ENCODE assay signal across 1 cellular context in the genomic region with DNA sequence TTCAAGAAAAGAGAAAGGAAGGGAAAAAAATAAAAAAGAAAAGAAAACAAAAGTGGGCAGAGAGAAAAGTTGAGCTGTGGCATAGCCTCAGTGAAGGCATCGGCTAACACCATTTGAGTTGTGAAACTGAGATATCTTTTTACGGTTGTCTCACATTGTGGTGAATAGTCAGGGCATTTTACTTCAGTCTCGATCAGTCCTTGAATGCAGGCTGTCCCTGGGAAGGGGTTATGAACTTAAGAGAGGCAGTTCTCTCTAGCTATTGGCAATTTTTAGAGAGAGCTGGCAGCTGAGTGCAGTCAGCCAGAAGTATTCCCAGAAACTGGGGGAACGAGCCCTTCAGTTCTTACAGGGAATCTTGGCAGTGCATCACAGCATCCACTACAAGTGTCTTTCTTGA.
TF ChIP-seq lines count a peak whose summit lies in the region.

No MANE protein-coding gene starts in this region.

TF ChIP-seq in SK-N-SH treated with all-trans-retinoic acid at 6 μM for 48 hours, 23 proteins besides CTCF, POLR2A, EP300 and RAD21 (continued from another document):
- TF ChIP-seq, protein P1, sequence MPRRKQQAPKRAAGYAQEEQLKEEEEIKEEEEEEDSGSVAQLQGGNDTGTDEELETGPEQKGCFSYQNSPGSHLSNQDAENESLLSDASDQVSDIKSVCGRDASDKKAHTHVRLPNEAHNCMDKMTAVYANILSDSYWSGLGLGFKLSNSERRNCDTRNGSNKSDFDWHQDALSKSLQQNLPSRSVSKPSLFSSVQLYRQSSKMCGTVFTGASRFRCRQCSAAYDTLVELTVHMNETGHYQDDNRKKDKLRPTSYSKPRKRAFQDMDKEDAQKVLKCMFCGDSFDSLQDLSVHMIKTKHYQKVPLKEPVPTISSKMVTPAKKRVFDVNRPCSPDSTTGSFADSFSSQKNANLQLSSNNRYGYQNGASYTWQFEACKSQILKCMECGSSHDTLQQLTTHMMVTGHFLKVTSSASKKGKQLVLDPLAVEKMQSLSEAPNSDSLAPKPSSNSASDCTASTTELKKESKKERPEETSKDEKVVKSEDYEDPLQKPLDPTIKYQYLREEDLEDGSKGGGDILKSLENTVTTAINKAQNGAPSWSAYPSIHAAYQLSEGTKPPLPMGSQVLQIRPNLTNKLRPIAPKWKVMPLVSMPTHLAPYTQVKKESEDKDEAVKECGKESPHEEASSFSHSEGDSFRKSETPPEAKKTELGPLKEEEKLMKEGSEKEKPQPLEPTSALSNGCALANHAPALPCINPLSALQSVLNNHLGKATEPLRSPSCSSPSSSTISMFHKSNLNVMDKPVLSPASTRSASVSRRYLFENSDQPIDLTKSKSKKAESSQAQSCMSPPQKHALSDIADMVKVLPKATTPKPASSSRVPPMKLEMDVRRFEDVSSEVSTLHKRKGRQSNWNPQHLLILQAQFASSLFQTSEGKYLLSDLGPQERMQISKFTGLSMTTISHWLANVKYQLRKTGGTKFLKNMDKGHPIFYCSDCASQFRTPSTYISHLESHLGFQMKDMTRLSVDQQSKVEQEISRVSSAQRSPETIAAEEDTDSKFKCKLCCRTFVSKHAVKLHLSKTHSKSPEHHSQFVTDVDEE (CRISPR knock-in tag; IDR thresholded peaks at IDR 0.05) = no peak
- TF ChIP-seq CSDC2 (CRISPR knock-in tag; IDR thresholded peaks at IDR 0.05) = no peak
- TF ChIP-seq, protein P2, sequence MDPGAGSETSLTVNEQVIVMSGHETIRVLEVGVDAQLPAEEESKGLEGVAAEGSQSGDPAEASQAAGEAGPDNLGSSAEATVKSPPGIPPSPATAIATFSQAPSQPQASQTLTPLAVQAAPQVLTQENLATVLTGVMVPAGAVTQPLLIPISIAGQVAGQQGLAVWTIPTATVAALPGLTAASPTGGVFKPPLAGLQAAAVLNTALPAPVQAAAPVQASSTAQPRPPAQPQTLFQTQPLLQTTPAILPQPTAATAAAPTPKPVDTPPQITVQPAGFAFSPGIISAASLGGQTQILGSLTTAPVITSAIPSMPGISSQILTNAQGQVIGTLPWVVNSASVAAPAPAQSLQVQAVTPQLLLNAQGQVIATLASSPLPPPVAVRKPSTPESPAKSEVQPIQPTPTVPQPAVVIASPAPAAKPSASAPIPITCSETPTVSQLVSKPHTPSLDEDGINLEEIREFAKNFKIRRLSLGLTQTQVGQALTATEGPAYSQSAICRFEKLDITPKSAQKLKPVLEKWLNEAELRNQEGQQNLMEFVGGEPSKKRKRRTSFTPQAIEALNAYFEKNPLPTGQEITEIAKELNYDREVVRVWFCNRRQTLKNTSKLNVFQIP (CRISPR knock-in tag; IDR thresholded peaks at IDR 0.05; ENCODE audit: borderline replicate concordance, low read depth) = no peak
- TF ChIP-seq TOX (CRISPR knock-in tag; IDR thresholded peaks at IDR 0.05; ENCODE audit: borderline replicate concordance) = no peak
